14 cellular contexts compared by ENCODE assay signal in genomic region chr1:145670995-145671394, GRCh38. TPM values are rescaled to one million over a fixed set of nuclear protein-coding genes. Genes with fewer than 3 reads are reported as not detected.
DNase-seq lines count a peak whose midpoint lies in the region; ATAC-seq and TF ChIP-seq lines count a peak whose summit lies in the region.
"Not testable (repeated sequence)": the region's sequence is repeated elsewhere in the genome, so short reads cannot be mapped to it uniquely, and the experiment has no call there.
"Had no signal": no experiment of that assay in that cellular context is flagged by ENCODE, and none has a peak within 500 bp of the region (broad histone marks: within the 10 kb centered on the region; RNA-seq: fewer than 3 reads in every experiment).

No MANE protein-coding gene starts in this region.

- H3K27me3 Mint-ChIP-seq in activated CD8-positive, alpha-beta T cell treated with anti-CD3 and anti-CD28 coated beads for 36 hours; activated T-cell treated with anti-CD3 and anti-CD28 coated beads, Interleukin-2, amount 50 U/mL, for 24 hours; activated T-helper 17 cell treated with anti-CD3 and anti-CD28 coated beads, Interleukin-2, amount 50 U/mL, for 72 hours; activated naive CD8-positive, alpha-beta T cell treated with anti-CD3 and anti-CD28 coated beads, Interleukin-2, amount 50 U/mL, for 24 hours: not testable (repeated sequence)

- not testable (repeated sequence) for H3K4me3 Mint-ChIP-seq in activated CD8-positive, alpha-beta T cell treated with anti-CD3 and anti-CD28 coated beads for 36 hours; activated T-cell treated with anti-CD3 and anti-CD28 coated beads, Interleukin-2, amount 50 U/mL, for 24 hours; activated T-helper 17 cell treated with anti-CD3 and anti-CD28 coated beads, Interleukin-2, amount 50 U/mL, for 72 hours; activated naive CD8-positive, alpha-beta T cell treated with anti-CD3 and anti-CD28 coated beads, Interleukin-2, amount 50 U/mL, for 24 hours; stimulated activated effector memory CD8-positive, alpha-beta T cell treated with anti-CD3 and anti-CD28 coated beads, Interleukin-12 subunit alpha, Interleukin-12 subunit beta, amount 100 ng/mL, for 72 hours

- H3K9me3 Mint-ChIP-seq in activated CD8-positive, alpha-beta T cell treated with anti-CD3 and anti-CD28 coated beads for 36 hours; activated T-cell treated with anti-CD3 and anti-CD28 coated beads, Interleukin-2, amount 50 U/mL, for 24 hours; activated T-helper 17 cell treated with anti-CD3 and anti-CD28 coated beads, Interleukin-2, amount 50 U/mL, for 72 hours; activated naive CD8-positive, alpha-beta T cell treated with anti-CD3 and anti-CD28 coated beads, Interleukin-2, amount 50 U/mL, for 24 hours; stimulated activated effector memory CD8-positive, alpha-beta T cell treated with anti-CD3 and anti-CD28 coated beads, Interleukin-12 subunit alpha, Interleukin-12 subunit beta, amount 100 ng/mL, for 72 hours: not testable (repeated sequence)

- CTCF ChIA-PET in activated CD8-positive, alpha-beta T cell treated with anti-CD3 and anti-CD28 coated beads for 36 hours (lab: Charles Lee), result not testable (repeated sequence)

- peak overlapping the region; percentile 93 for H3K27ac Mint-ChIP-seq in activated CD8-positive, alpha-beta T cell treated with anti-CD3 and anti-CD28 coated beads for 36 hours
- peak overlapping the region; percentile 88 for H3K27ac Mint-ChIP-seq in activated T-cell treated with anti-CD3 and anti-CD28 coated beads, Interleukin-2, amount 50 U/mL, for 24 hours
- not testable (repeated sequence) for H3K27ac Mint-ChIP-seq in activated T-helper 17 cell treated with anti-CD3 and anti-CD28 coated beads, Interleukin-2, amount 50 U/mL, for 72 hours; stimulated activated effector memory CD8-positive, alpha-beta T cell treated with anti-CD3 and anti-CD28 coated beads, Interleukin-12 subunit alpha, Interleukin-12 subunit beta, amount 100 ng/mL, for 72 hours
- peak overlapping the region; percentile 78 for H3K27ac Mint-ChIP-seq in activated naive CD8-positive, alpha-beta T cell treated with anti-CD3 and anti-CD28 coated beads, Interleukin-2, amount 50 U/mL, for 24 hours

- intact Hi-C loops in activated CD8-positive, alpha-beta T cell treated with anti-CD3 and anti-CD28 coated beads for 36 hours (cut with micrococcal nuclease), result not testable (repeated sequence)

- H3K36me3 Mint-ChIP-seq in activated CD8-positive, alpha-beta T cell treated with anti-CD3 and anti-CD28 coated beads for 36 hours (ENCODE audit: low read depth), result peaks cover 21% of the 10 kb centered on the region
- H3K36me3 Mint-ChIP-seq in activated T-cell treated with anti-CD3 and anti-CD28 coated beads, Interleukin-2, amount 50 U/mL, for 24 hours (ENCODE audit: low read depth), result peaks cover 25% of the 10 kb centered on the region
- H3K36me3 Mint-ChIP-seq in activated T-helper 17 cell treated with anti-CD3 and anti-CD28 coated beads, Interleukin-2, amount 50 U/mL, for 72 hours (ENCODE audit: low read depth), result peaks cover 26% of the 10 kb centered on the region
- H3K36me3 Mint-ChIP-seq in activated naive CD8-positive, alpha-beta T cell treated with anti-CD3 and anti-CD28 coated beads, Interleukin-2, amount 50 U/mL, for 24 hours (ENCODE audit: low read depth), result peaks cover 18% of the 10 kb centered on the region
- H3K36me3 Mint-ChIP-seq in stimulated activated effector memory CD8-positive, alpha-beta T cell treated with anti-CD3 and anti-CD28 coated beads, Interleukin-12 subunit alpha, Interleukin-12 subunit beta, amount 100 ng/mL, for 72 hours, result peaks cover 15% of the 10 kb centered on the region

- DNase-seq in activated CD8-positive, alpha-beta T cell treated with anti-CD3 and anti-CD28 coated beads for 36 hours; activated T-cell treated with anti-CD3 and anti-CD28 coated beads, Interleukin-2, amount 50 U/mL, for 24 hours; activated naive CD8-positive, alpha-beta T cell treated with anti-CD3 and anti-CD28 coated beads, Interleukin-2, amount 50 U/mL, for 24 hours; stimulated activated effector memory CD8-positive, alpha-beta T cell treated with anti-CD3 and anti-CD28 coated beads, Interleukin-12 subunit alpha, Interleukin-12 subunit beta, amount 100 ng/mL, for 72 hours (ENCODE audit: low spot score in 2 of 2): not testable (repeated sequence)

- not testable (repeated sequence) for TF ChIP-seq CTCF in activated CD8-positive, alpha-beta T cell treated with anti-CD3 and anti-CD28 coated beads for 36 hours (IDR thresholded peaks at IDR 0.05)

- POLR2A ChIA-PET in activated CD8-positive, alpha-beta T cell treated with anti-CD3 and anti-CD28 coated beads for 36 hours (lab: Charles Lee), result not testable (repeated sequence)

- peaks cover 20% of the 10 kb centered on the region for H3K4me1 Mint-ChIP-seq in activated CD8-positive, alpha-beta T cell treated with anti-CD3 and anti-CD28 coated beads for 36 hours (ENCODE audit: low read depth)
- H3K4me1 Mint-ChIP-seq in activated T-cell treated with anti-CD3 and anti-CD28 coated beads, Interleukin-2, amount 50 U/mL, for 24 hours (ENCODE audit: low read depth), result peaks cover 18% of the 10 kb centered on the region
- not testable (repeated sequence) for H3K4me1 Mint-ChIP-seq in activated T-helper 17 cell treated with anti-CD3 and anti-CD28 coated beads, Interleukin-2, amount 50 U/mL, for 72 hours
- H3K4me1 Mint-ChIP-seq in activated naive CD8-positive, alpha-beta T cell treated with anti-CD3 and anti-CD28 coated beads, Interleukin-2, amount 50 U/mL, for 24 hours, result peaks cover 34% of the 10 kb centered on the region
- peaks cover 17% of the 10 kb centered on the region for H3K4me1 Mint-ChIP-seq in stimulated activated effector memory CD8-positive, alpha-beta T cell treated with anti-CD3 and anti-CD28 coated beads, Interleukin-12 subunit alpha, Interleukin-12 subunit beta, amount 100 ng/mL, for 72 hours

- ATAC-seq in activated CD8-positive, alpha-beta T cell treated with anti-CD3 and anti-CD28 coated beads for 36 hours, result peak; percentile 41
- ATAC-seq in activated T-helper 17 cell treated with anti-CD3 and anti-CD28 coated beads, Interleukin-2, amount 50 U/mL, for 72 hours (replicated peaks), result peak; percentile 49
- not testable (repeated sequence) for ATAC-seq in activated naive CD8-positive, alpha-beta T cell treated with anti-CD3 and anti-CD28 coated beads, Interleukin-2, amount 50 U/mL, for 24 hours
- ATAC-seq in stimulated activated effector memory CD8-positive, alpha-beta T cell treated with anti-CD3 and anti-CD28 coated beads, Interleukin-12 subunit alpha, Interleukin-12 subunit beta, amount 100 ng/mL, for 72 hours, result peak; percentile 43

RNA-seq across cellular contexts. Expression of gene PDZK1, which starts 36.2 kb away (rescaled TPM):
- not detected for total RNA-seq in activated CD8-positive, alpha-beta T cell treated with anti-CD3 and anti-CD28 coated beads for 36 hours
- total RNA-seq in activated T-helper 17 cell treated with anti-CD3 and anti-CD28 coated beads, Interleukin-2, amount 50 U/mL, for 72 hours, result under 1 TPM in 1 of 2 donors, not detected in 1; 0.82 TPM
- total RNA-seq: CD4-positive, alpha-beta memory T cell; GM23338; H4; H9 had no signal

RNA-seq across cellular contexts. Expression of gene CD160, which starts 48.3 kb away (rescaled TPM):
- 10 to 100 TPM; 13.6 to 16.9 TPM for total RNA-seq in activated CD8-positive, alpha-beta T cell treated with anti-CD3 and anti-CD28 coated beads for 36 hours
- not detected for total RNA-seq in activated T-helper 17 cell treated with anti-CD3 and anti-CD28 coated beads, Interleukin-2, amount 50 U/mL, for 72 hours
- total RNA-seq: A172; A673; Calu3; CD4-positive, alpha-beta memory T cell; Daoy; G401; GM23338; H4; H9 had no signal

Comparison
In these comparisons a context has a peak if more than half of its experiments do, and no peak if none do; other contexts are left out.
1. RNA of gene CD160, which starts 48.3 kb away (total RNA-seq): 13.6 to 16.9 TPM in activated CD8-positive, alpha-beta T cell treated with anti-CD3 and anti-CD28 coated beads for 36 hours; not detected in activated T-helper 17 cell treated with anti-CD3 and anti-CD28 coated beads, Interleukin-2, amount 50 U/mL, for 72 hours; every median in the first group is over 10 times any median in the second.